Comparison of ENCODE assay signal across 7 cellular contexts in genomic region chr17:75207050-75207407, GRCh38. TPM values are rescaled to one million over a fixed set of nuclear protein-coding genes. Genes with fewer than 3 reads are reported as not detected.
DNase-seq lines count a peak whose midpoint lies in the region; ATAC-seq, FAIRE-seq and TF ChIP-seq lines count a peak whose summit lies in the region.
"Not testable (repeated sequence)": the region's sequence is repeated elsewhere in the genome, so short reads cannot be mapped to it uniquely, and the experiment has no call there.

No MANE protein-coding gene starts in this region.

- dilution Hi-C loops in keratinocyte (cut with MboI; ENCODE audit: extremely low pct_ligation_motif_present, low sequenced_read_pairs), result not testable (repeated sequence)

- CTCF ChIA-PET in T-cell (lab: Charles Lee), result interaction anchor here in 1 of 2 donors (1.1 kb wide), 1 partner anchor 20 kb away, joined by 4 read pairs; no protein-coding TSS in a partner anchor

- POLR2A ChIA-PET in T-cell (lab: Charles Lee), result not testable (repeated sequence)

- H3K27ac Mint-ChIP-seq in T-cell, result peak overlapping the region in 1 of 2 donors; percentile 44
- H3K27ac Mint-ChIP-seq in activated T-helper 2 cell treated with anti-CD3 and anti-CD28 coated beads, Interferon-gamma antibody, Interleukin-2, Interleukin-4, amounts not matched to agents 10 μg/mL and 5 μg/mL and 100 μg/mL, durations not matched to agents 14 hours and 24 hours and 36 hours, result not testable (repeated sequence)
- H3K27ac Mint-ChIP-seq in osteocyte (ENCODE audit: unreplicated experiment), result peak overlapping the region; percentile 99

- not testable (repeated sequence) for TF ChIP-seq CTCF in coronary artery (IDR thresholded peaks at IDR 0.05); keratinocyte (optimal IDR thresholded peaks at IDR 0.05 in 1 of 3, IDR thresholded peaks at IDR 0.05 in 1 of 3, conservative IDR thresholded peaks at IDR 0.05 in 1 of 3; ENCODE audit: extremely low read depth in 1 of 3, insufficient read depth in 2 of 3, low read length in 3 of 3); osteocyte (IDR thresholded peaks at IDR 0.05)

- H3K9ac ChIP-seq in ES-I3 (ENCODE audit: low read depth, low read length) (peak overlapping the region; percentile 98; the same call in 1 of the 2 replicates), Karpas-422 (ENCODE audit: low read length) (peak overlapping the region; percentile 94)
- H3K9ac ChIP-seq in keratinocyte (ENCODE audit: control insufficient read depth, extremely low read depth, insufficient read depth, low read length), result not testable (repeated sequence)

- not testable (repeated sequence) for H2AFZ ChIP-seq in Karpas-422 (ENCODE audit: low read length); keratinocyte (ENCODE audit: control insufficient read depth, low read length)

- not testable (repeated sequence) for H3K9me1 ChIP-seq in keratinocyte (ENCODE audit: control insufficient read depth, extremely low read depth, insufficient read depth, low read length)

- intact Hi-C loops in activated T-helper 2 cell treated with anti-CD3 and anti-CD28 coated beads, Interferon-gamma antibody, Interleukin-2, Interleukin-4, amounts not matched to agents 10 μg/mL and 5 μg/mL and 100 μg/mL, durations not matched to agents 14 hours and 24 hours and 36 hours (cut with micrococcal nuclease), result loop anchor here (10.0 kb wide), 1 partner anchor 48 kb away; no protein-coding TSS in a partner anchor

- peak overlapping the region; percentile 95 for H3K4me3 ChIP-seq in Karpas-422 (ENCODE audit: low read length)
- peak overlapping the region; percentile 86 for H3K4me3 ChIP-seq in coronary artery
- peak overlapping the region in 2 of 3 experiments; percentile 26 to 100 for H3K4me3 ChIP-seq in keratinocyte (ENCODE audit: control insufficient read depth in 2 of 3, extremely low read depth in 1 of 3, insufficient read depth in 2 of 3, low read depth in 1 of 3, low read length in 3 of 3)

- H3K9me2 ChIP-seq in Karpas-422 (replicated peaks; ENCODE audit: insufficient read depth, low read length), result not testable (repeated sequence)

- H3K4me1 Mint-ChIP-seq in T-cell, result peaks cover 19 to 33% (median 26%) of the 10 kb centered on the region in 3 donors
- H3K4me1 Mint-ChIP-seq in activated T-helper 2 cell treated with anti-CD3 and anti-CD28 coated beads, Interferon-gamma antibody, Interleukin-2, Interleukin-4, amounts not matched to agents 10 μg/mL and 5 μg/mL and 100 μg/mL, durations not matched to agents 14 hours and 24 hours and 36 hours (ENCODE audit: low read depth), result not testable (repeated sequence)
- peaks cover 22% of the 10 kb centered on the region for H3K4me1 Mint-ChIP-seq in osteocyte (ENCODE audit: unreplicated experiment)

- H3K27ac ChIP-seq in Karpas-422 (ENCODE audit: low read length); coronary artery; keratinocyte (ENCODE audit: control insufficient read depth, insufficient read depth, low read length): not testable (repeated sequence)

- H3K9me3 Mint-ChIP-seq in T-cell; activated T-helper 2 cell treated with anti-CD3 and anti-CD28 coated beads, Interferon-gamma antibody, Interleukin-2, Interleukin-4, amounts not matched to agents 10 μg/mL and 5 μg/mL and 100 μg/mL, durations not matched to agents 14 hours and 24 hours and 36 hours; osteocyte (ENCODE audit: unreplicated experiment): not testable (repeated sequence)

- FAIRE-seq in keratinocyte (lab: Jason Lieb, UNC), result not testable (repeated sequence)

- not testable (repeated sequence) for H3K27me3 Mint-ChIP-seq in T-cell; activated T-helper 2 cell treated with anti-CD3 and anti-CD28 coated beads, Interferon-gamma antibody, Interleukin-2, Interleukin-4, amounts not matched to agents 10 μg/mL and 5 μg/mL and 100 μg/mL, durations not matched to agents 14 hours and 24 hours and 36 hours (ENCODE audit: low read depth); osteocyte (ENCODE audit: unreplicated experiment)

- not testable (repeated sequence) for H3K9me3 ChIP-seq in ES-I3 (ENCODE audit: control insufficient read depth, insufficient read depth, low read length); Karpas-422 (ENCODE audit: low read length); keratinocyte (ENCODE audit: control insufficient read depth, low read depth, low read length)

- not testable (repeated sequence) for H3K4me1 ChIP-seq in ES-I3 (ENCODE audit: insufficient read depth, low read length); keratinocyte (ENCODE audit: control insufficient read depth, extremely low read depth, insufficient read depth, low read length)
- H3K4me1 ChIP-seq in Karpas-422 (ENCODE audit: low read length), result peaks cover 17% of the 10 kb centered on the region

- ATAC-seq in T-cell (replicated peaks in 1 of 4), result not testable (repeated sequence)

- H3K36me3 Mint-ChIP-seq in T-cell (peaks cover 14% of the 10 kb centered on the region), osteocyte (ENCODE audit: unreplicated experiment) (peaks cover 17% of the 10 kb centered on the region)
- peaks cover 28% of the 10 kb centered on the region for H3K36me3 Mint-ChIP-seq in activated T-helper 2 cell treated with anti-CD3 and anti-CD28 coated beads, Interferon-gamma antibody, Interleukin-2, Interleukin-4, amounts not matched to agents 10 μg/mL and 5 μg/mL and 100 μg/mL, durations not matched to agents 14 hours and 24 hours and 36 hours (ENCODE audit: low read depth)

- H3K4me3 Mint-ChIP-seq in T-cell (peak overlapping the region; percentile 93 to 95 (median 94)), osteocyte (ENCODE audit: unreplicated experiment) (peak overlapping the region; percentile 91)
- peak overlapping the region; percentile 91 for H3K4me3 Mint-ChIP-seq in activated T-helper 2 cell treated with anti-CD3 and anti-CD28 coated beads, Interferon-gamma antibody, Interleukin-2, Interleukin-4, amounts not matched to agents 10 μg/mL and 5 μg/mL and 100 μg/mL, durations not matched to agents 14 hours and 24 hours and 36 hours (ENCODE audit: low read depth)

- H3K36me3 ChIP-seq in ES-I3 (ENCODE audit: insufficient read depth, low read length) (peaks cover 19% of the 10 kb centered on the region), Karpas-422 (ENCODE audit: insufficient read depth, low read length) (peaks cover 25% of the 10 kb centered on the region; the same call in 1 of the 2 replicates), keratinocyte (ENCODE audit: control insufficient read depth in 2 of 2, extremely low read depth in 1 of 2, insufficient read depth in 2 of 2, low read length in 2 of 2) (peaks cover 5 to 19% of the 10 kb centered on the region in 2 experiments)

- H3K79me2 ChIP-seq in Karpas-422 (ENCODE audit: low read length) (peaks cover 64% of the 10 kb centered on the region), keratinocyte (ENCODE audit: control insufficient read depth, insufficient read depth, low read length) (peaks cover 45% of the 10 kb centered on the region)

- H4K20me1 ChIP-seq in Karpas-422 (ENCODE audit: insufficient read depth, low read depth, low read length); keratinocyte (ENCODE audit: control insufficient read depth, extremely low read depth, insufficient read depth, low read length): not testable (repeated sequence)

- not testable (repeated sequence) for DNase-seq in Karpas-422; T-cell; activated T-helper 2 cell treated with anti-CD3 and anti-CD28 coated beads, Interferon-gamma antibody, Interleukin-2, Interleukin-4, amounts not matched to agents 10 μg/mL and 5 μg/mL and 100 μg/mL, durations not matched to agents 14 hours and 24 hours and 36 hours (ENCODE audit: low spot score); coronary artery (ENCODE audit: low spot score); keratinocyte (ENCODE audit: low read depth, low spot score); osteocyte (ENCODE audit: extremely low spot score, unreplicated experiment)

- H3K4me2 ChIP-seq in Karpas-422 (ENCODE audit: low read depth, low read length, poor library complexity, severe bottlenecking), result peak overlapping the region; percentile 88
- H3K4me2 ChIP-seq in keratinocyte (ENCODE audit: control insufficient read depth, extremely low read depth, insufficient read depth, low read depth, low read length), result peak overlapping the region; percentile 99

- H3K27me3 ChIP-seq in Karpas-422 (ENCODE audit: low read length); keratinocyte (ENCODE audit: control insufficient read depth, extremely low read depth, insufficient read depth, low read length): not testable (repeated sequence)

RNA-seq across cellular contexts. Expression of gene NUP85, which starts 1.6 kb away (rescaled TPM):
- total RNA-seq in Karpas-422 (2014; rRNA removed; shearing (Covaris generic); ENCODE audit: low replicate concordance), result 40.6 and 47.8 TPM in 2 replicates
- total RNA-seq in T-cell, result 100 to 1,000 TPM in 3 of 5 donors, 10 to 100 TPM in 2; 56.2 to 128 (median 106) TPM
- total RNA-seq in activated T-helper 2 cell treated with anti-CD3 and anti-CD28 coated beads, Interferon-gamma antibody, Interleukin-2, Interleukin-4, amounts not matched to agents 10 μg/mL and 5 μg/mL and 100 μg/mL, durations not matched to agents 14 hours and 24 hours and 36 hours, result 115 and 122 TPM in 2 replicates
- 64.2 to 66.9 TPM (median 64.4 TPM) in 3 replicates for polyA plus RNA-seq in keratinocyte
- polyA plus RNA-seq in keratinocyte (2011; ENCODE audit: low read depth), result 120 TPM
- polyA plus RNA-seq in keratinocyte (2011; cell fraction: cytosol; rRNA removed), result 31.9 and 33.0 TPM in 2 replicates
- 146 and 154 TPM in 2 replicates for polyA plus RNA-seq in keratinocyte (2011; cell fraction: nucleus; rRNA removed)
- polyA plus RNA-seq in keratinocyte (2012; ENCODE audit: low replicate concordance), result 44.5 and 46.8 TPM in 2 replicates
- 45.5 to 78.2 TPM (median 56.4 TPM) in 3 replicates for polyA minus RNA-seq in keratinocyte
- polyA minus RNA-seq in keratinocyte (2011; cell fraction: cytosol; rRNA and poly(A)+ RNA removed), result 29.4 TPM
- 30.6 and 49.4 TPM in 2 replicates for polyA minus RNA-seq in keratinocyte (2011; cell fraction: nucleus; rRNA and poly(A)+ RNA removed)
- 58.1 and 61.1 TPM in 2 replicates for total RNA-seq in osteocyte

RNA-seq across cellular contexts. Expression of gene SUMO2, which starts 24.3 kb away (rescaled TPM):
- 136 and 177 TPM in 2 replicates for total RNA-seq in Karpas-422 (2014; rRNA removed; shearing (Covaris generic); ENCODE audit: low replicate concordance)
- total RNA-seq in T-cell (100 to 1,000 TPM; 239 to 284 (median 269) TPM), osteocyte (472 and 483 TPM in 2 replicates)
- 653 and 679 TPM in 2 replicates for total RNA-seq in activated T-helper 2 cell treated with anti-CD3 and anti-CD28 coated beads, Interferon-gamma antibody, Interleukin-2, Interleukin-4, amounts not matched to agents 10 μg/mL and 5 μg/mL and 100 μg/mL, durations not matched to agents 14 hours and 24 hours and 36 hours
- polyA plus RNA-seq in keratinocyte, result 107 to 393 TPM (median 230 TPM) in 3 replicates
- polyA plus RNA-seq in keratinocyte (2011; ENCODE audit: low read depth), result 585 TPM
- 114 and 228 TPM in 2 replicates for polyA plus RNA-seq in keratinocyte (2011; cell fraction: cytosol; rRNA removed)
- polyA plus RNA-seq in keratinocyte (2011; cell fraction: nucleus; rRNA removed), result 40.4 and 49.2 TPM in 2 replicates
- 183 and 281 TPM in 2 replicates for polyA plus RNA-seq in keratinocyte (2012; ENCODE audit: low replicate concordance)
- 45.2 to 76.1 TPM (median 50.0 TPM) in 3 replicates for polyA minus RNA-seq in keratinocyte
- 150 TPM for polyA minus RNA-seq in keratinocyte (2011; cell fraction: cytosol; rRNA and poly(A)+ RNA removed)
- polyA minus RNA-seq in keratinocyte (2011; cell fraction: nucleus; rRNA and poly(A)+ RNA removed), result 10.2 and 35.3 TPM in 2 replicates

RNA-seq across cellular contexts. Expression of gene JPT1, which starts 52.7 kb away (rescaled TPM):
- 98.2 and 159 TPM in 2 replicates for total RNA-seq in Karpas-422 (2014; rRNA removed; shearing (Covaris generic); ENCODE audit: low replicate concordance)
- total RNA-seq in T-cell (10 to 100 TPM; 28.3 to 55.8 (median 45.4) TPM), osteocyte (89.7 and 95.9 TPM in 2 replicates)
- total RNA-seq in activated T-helper 2 cell treated with anti-CD3 and anti-CD28 coated beads, Interferon-gamma antibody, Interleukin-2, Interleukin-4, amounts not matched to agents 10 μg/mL and 5 μg/mL and 100 μg/mL, durations not matched to agents 14 hours and 24 hours and 36 hours, result 282 and 290 TPM in 2 replicates
- 67.5 to 452 TPM (median 142 TPM) in 3 replicates for polyA plus RNA-seq in keratinocyte
- polyA plus RNA-seq in keratinocyte (2011; ENCODE audit: low read depth), result 130 TPM
- polyA plus RNA-seq in keratinocyte (2011; cell fraction: cytosol; rRNA removed), result 236 and 338 TPM in 2 replicates
- 135 and 172 TPM in 2 replicates for polyA plus RNA-seq in keratinocyte (2011; cell fraction: nucleus; rRNA removed)
- 339 and 621 TPM in 2 replicates for polyA plus RNA-seq in keratinocyte (2012; ENCODE audit: low replicate concordance)
- polyA minus RNA-seq in keratinocyte, result 48.8 to 71.8 TPM (median 51.3 TPM) in 3 replicates
- polyA minus RNA-seq in keratinocyte (2011; cell fraction: cytosol; rRNA and poly(A)+ RNA removed), result 395 TPM
- 49.7 and 67.1 TPM in 2 replicates for polyA minus RNA-seq in keratinocyte (2011; cell fraction: nucleus; rRNA and poly(A)+ RNA removed)

RNA-seq across cellular contexts. Expression of gene GGA3, which starts 54.4 kb away (rescaled TPM):
- 23.4 and 45.1 TPM in 2 replicates for total RNA-seq in Karpas-422 (2014; rRNA removed; shearing (Covaris generic); ENCODE audit: low replicate concordance)
- 100 to 1,000 TPM in 3 of 5 donors, 10 to 100 TPM in 2; 78.1 to 118 (median 102) TPM for total RNA-seq in T-cell
- total RNA-seq in activated T-helper 2 cell treated with anti-CD3 and anti-CD28 coated beads, Interferon-gamma antibody, Interleukin-2, Interleukin-4, amounts not matched to agents 10 μg/mL and 5 μg/mL and 100 μg/mL, durations not matched to agents 14 hours and 24 hours and 36 hours, result 71.7 and 77.2 TPM in 2 replicates
- 22.3 to 25.2 TPM (median 22.7 TPM) in 3 replicates for polyA plus RNA-seq in keratinocyte
- 29.9 TPM for polyA plus RNA-seq in keratinocyte (2011; ENCODE audit: low read depth)
- polyA plus RNA-seq in keratinocyte (2011; cell fraction: cytosol; rRNA removed), result 11.7 and 13.3 TPM in 2 replicates
- 72.2 and 73.0 TPM in 2 replicates for polyA plus RNA-seq in keratinocyte (2011; cell fraction: nucleus; rRNA removed)
- polyA plus RNA-seq in keratinocyte (2012; ENCODE audit: low replicate concordance), result 18.8 and 21.2 TPM in 2 replicates
- 26.4 to 47.8 TPM (median 31.0 TPM) in 3 replicates for polyA minus RNA-seq in keratinocyte
- 19.8 TPM for polyA minus RNA-seq in keratinocyte (2011; cell fraction: cytosol; rRNA and poly(A)+ RNA removed)
- 23.3 and 29.6 TPM in 2 replicates for polyA minus RNA-seq in keratinocyte (2011; cell fraction: nucleus; rRNA and poly(A)+ RNA removed)
- 34.3 and 34.6 TPM in 2 replicates for total RNA-seq in osteocyte

RNA-seq across cellular contexts. Expression of gene MRPS7, which starts 54.6 kb away (rescaled TPM):
- 48.8 and 58.7 TPM in 2 replicates for total RNA-seq in Karpas-422 (2014; rRNA removed; shearing (Covaris generic); ENCODE audit: low replicate concordance)
- 10 to 100 TPM; 29.8 to 39.4 (median 33.6) TPM for total RNA-seq in T-cell
- 99.4 and 101 TPM in 2 replicates for total RNA-seq in activated T-helper 2 cell treated with anti-CD3 and anti-CD28 coated beads, Interferon-gamma antibody, Interleukin-2, Interleukin-4, amounts not matched to agents 10 μg/mL and 5 μg/mL and 100 μg/mL, durations not matched to agents 14 hours and 24 hours and 36 hours
- 62.8 to 79.0 TPM (median 71.5 TPM) in 3 replicates for polyA plus RNA-seq in keratinocyte
- 29.4 TPM for polyA plus RNA-seq in keratinocyte (2011; ENCODE audit: low read depth)
- polyA plus RNA-seq in keratinocyte (2011; cell fraction: cytosol; rRNA removed), result 62.7 and 69.3 TPM in 2 replicates
- polyA plus RNA-seq in keratinocyte (2011; cell fraction: nucleus; rRNA removed), result 42.5 and 43.2 TPM in 2 replicates
- 42.6 and 61.5 TPM in 2 replicates for polyA plus RNA-seq in keratinocyte (2012; ENCODE audit: low replicate concordance)
- polyA minus RNA-seq in keratinocyte, result 33.0 to 46.9 TPM (median 39.6 TPM) in 3 replicates
- 31.5 TPM for polyA minus RNA-seq in keratinocyte (2011; cell fraction: cytosol; rRNA and poly(A)+ RNA removed)
- polyA minus RNA-seq in keratinocyte (2011; cell fraction: nucleus; rRNA and poly(A)+ RNA removed), result 9.9 and 12.6 TPM in 2 replicates
- 49.6 and 50.4 TPM in 2 replicates for total RNA-seq in osteocyte
